ENCODE assay signal across 21 cellular contexts in the genomic region with DNA sequence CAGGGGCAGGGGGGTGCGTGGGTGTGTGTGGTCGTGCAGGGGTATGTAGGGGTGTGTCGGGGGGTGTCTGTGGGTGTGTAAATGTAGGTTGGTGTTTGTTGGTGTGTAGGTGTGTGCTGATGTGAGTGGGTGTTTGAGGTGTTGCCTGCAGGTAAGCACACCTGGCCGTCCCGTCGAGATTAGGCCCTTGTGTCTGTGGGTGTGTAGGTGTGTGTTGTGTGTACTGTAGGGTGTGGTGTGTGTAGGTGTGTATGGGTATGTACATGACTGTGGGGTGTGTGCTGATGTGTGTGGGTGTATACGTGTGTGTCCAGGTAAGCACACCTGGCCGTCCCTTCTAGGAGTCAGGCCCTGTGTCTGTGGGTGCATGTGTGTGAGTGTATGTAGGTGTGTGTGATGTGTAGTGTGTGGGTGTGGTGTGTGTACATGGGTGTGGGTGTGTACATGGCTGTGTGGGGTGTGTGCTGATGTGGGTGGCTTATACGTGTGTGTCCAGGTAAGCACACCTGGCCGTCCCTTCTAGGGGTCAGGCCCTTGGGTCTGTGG. TPM values are rescaled to one million over a fixed set of nuclear protein-coding genes. Genes with fewer than 3 reads are reported as not detected.
DNase-seq lines count a peak whose midpoint lies in the region; ATAC-seq, FAIRE-seq and TF ChIP-seq lines count a peak whose summit lies in the region.
"Had no signal": no experiment of that assay in that cellular context is flagged by ENCODE, and none has a peak within 500 bp of the region (broad histone marks: within the 10 kb centered on the region; RNA-seq: fewer than 3 reads in every experiment).

No MANE protein-coding gene starts in this region.

- no peaks in the 10 kb centered on the region for H3K4me1 Mint-ChIP-seq in activated CD4-positive, alpha-beta T cell treated with anti-CD3 and anti-CD28 coated beads for 36 hours
- no peaks in the 10 kb centered on the region for H3K4me1 Mint-ChIP-seq in activated CD4-positive, alpha-beta T cell treated with anti-CD3 and anti-CD28 coated beads, Interleukin-2, amount 10 ng/mL, durations not matched to agents 7 days and 5 days

- H3K4me3 ChIP-seq in bronchial epithelial cell (ENCODE audit: low read depth, low read length) (no peak overlapping the region), mucosa of descending colon (no peak overlapping the region), MG63 (no peak overlapping the region)
- H3K4me3 ChIP-seq: HAP-1, Peyer's patch had no signal

- TF ChIP-seq CTCF in bronchial epithelial cell (IDR thresholded peaks at IDR 0.05; ENCODE audit: insufficient read depth, low read length, severe bottlenecking) (no peak), mucosa of descending colon (IDR thresholded peaks at IDR 0.05) (no peak)

- no peaks in the 10 kb centered on the region for H3K27me3 Mint-ChIP-seq in activated CD4-positive, alpha-beta T cell treated with anti-CD3 and anti-CD28 coated beads for 36 hours
- no peaks in the 10 kb centered on the region for H3K27me3 Mint-ChIP-seq in activated CD4-positive, alpha-beta T cell treated with anti-CD3 and anti-CD28 coated beads, Interleukin-2, amount 10 ng/mL, durations not matched to agents 7 days and 5 days

- CTCF ChIA-PET in activated CD4-positive, alpha-beta T cell treated with anti-CD3 and anti-CD28 coated beads for 36 hours (lab: Charles Lee), result no interaction called here
- CTCF ChIA-PET in activated CD4-positive, alpha-beta T cell treated with anti-CD3 and anti-CD28 coated beads, Interleukin-2, amount 10 ng/mL, durations not matched to agents 7 days and 5 days (lab: Charles Lee), result interaction anchor here (1.1 kb wide), 1 partner anchor 10 kb away, joined by 3 read pairs; no protein-coding TSS in a partner anchor

- H3K9me3 Mint-ChIP-seq in activated CD4-positive, alpha-beta T cell treated with anti-CD3 and anti-CD28 coated beads for 36 hours (ENCODE audit: low read depth), result no peaks in the 10 kb centered on the region
- H3K9me3 Mint-ChIP-seq in activated CD4-positive, alpha-beta T cell treated with anti-CD3 and anti-CD28 coated beads, Interleukin-2, amount 10 ng/mL, durations not matched to agents 7 days and 5 days, result peaks cover 3% of the 10 kb centered on the region

- H3K4me3 Mint-ChIP-seq in activated CD4-positive, alpha-beta T cell treated with anti-CD3 and anti-CD28 coated beads for 36 hours, result peak overlapping the region; percentile 8
- no peak overlapping the region for H3K4me3 Mint-ChIP-seq in activated CD4-positive, alpha-beta T cell treated with anti-CD3 and anti-CD28 coated beads, Interleukin-2, amount 10 ng/mL, durations not matched to agents 7 days and 5 days

- no peak for ATAC-seq in activated CD4-positive, alpha-beta T cell treated with anti-CD3 and anti-CD28 coated beads for 36 hours
- ATAC-seq in mucosa of descending colon, result peak; percentile 27
- ATAC-seq: SK-N-SH treated with all-trans-retinoic acid at 6 μM for 48 hours had no signal

- POLR2A ChIA-PET in activated CD4-positive, alpha-beta T cell treated with anti-CD3 and anti-CD28 coated beads for 36 hours (lab: Charles Lee), result no interaction called here
- POLR2A ChIA-PET in activated CD4-positive, alpha-beta T cell treated with anti-CD3 and anti-CD28 coated beads, Interleukin-2, amount 10 ng/mL, durations not matched to agents 7 days and 5 days (lab: Charles Lee), result interaction anchor here (0.5 kb wide), 1 partner anchor 664 kb away, joined by 3 read pairs; no protein-coding TSS in a partner anchor

- DNase-seq in activated CD4-positive, alpha-beta T cell treated with anti-CD3 and anti-CD28 coated beads for 36 hours, result no peak
- no peak for DNase-seq in activated CD4-positive, alpha-beta T cell treated with anti-CD3 and anti-CD28 coated beads, Interleukin-2, amount 10 ng/mL, durations not matched to agents 7 days and 5 days
- DNase-seq in bronchial epithelial cell (ENCODE audit: low read depth) (no peak), mucosa of descending colon (no peak), islet precursor cell (no peak), amygdala (lab: John Stamatoyannopoulos, UW) (no peak), CD1c-positive myeloid dendritic cell (ENCODE audit: extremely low spot score) (no peak), MG63 (no peak)
- DNase-seq: ACHN, DMS79, KG1, NCI-H1092 treated with DMSO at 0.1 percent for 48 hours, NCI-H1436 treated with DMSO at 0.1 percent for 48 hours, NCI-H2029, NCI-H345, NCI-H524 treated with DMSO at 0.1 percent for 48 hours, Peyer's patch had no signal

- H3K27me3 ChIP-seq in bronchial epithelial cell (ENCODE audit: control insufficient read depth, insufficient read depth, low read length), result no peaks in the 10 kb centered on the region
- no peaks in the 10 kb centered on the region for H3K27me3 ChIP-seq in MG63
- H3K27me3 ChIP-seq: Peyer's patch had no signal

- peak; percentile 98 for FAIRE-seq in bronchial epithelial cell (lab: Jason Lieb, UNC)
- FAIRE-seq: HepG2 had no signal

- no peak overlapping the region for H3K27ac Mint-ChIP-seq in activated CD4-positive, alpha-beta T cell treated with anti-CD3 and anti-CD28 coated beads for 36 hours
- H3K27ac Mint-ChIP-seq in activated CD4-positive, alpha-beta T cell treated with anti-CD3 and anti-CD28 coated beads, Interleukin-2, amount 10 ng/mL, durations not matched to agents 7 days and 5 days, result no peak overlapping the region

- H3K36me3 ChIP-seq in bronchial epithelial cell (ENCODE audit: control insufficient read depth, insufficient read depth, low read length) (no peaks in the 10 kb centered on the region), mucosa of descending colon (ENCODE audit: low read depth) (no peaks in the 10 kb centered on the region), MG63 (peaks cover 42% of the 10 kb centered on the region)

- H3K4me1 ChIP-seq in mucosa of descending colon (ENCODE audit: low read depth), result no peaks in the 10 kb centered on the region
- H3K4me1 ChIP-seq: HAP-1 had no signal

- intact Hi-C loops in activated CD4-positive, alpha-beta T cell treated with anti-CD3 and anti-CD28 coated beads for 36 hours (cut with DNase I, micrococcal nuclease), result no loop called here
- intact Hi-C loops in mucosa of descending colon (cut with DNase I, micrococcal nuclease), result no loop called here

- H3K9me3 ChIP-seq in mucosa of descending colon, result no peaks in the 10 kb centered on the region
- H3K9me3 ChIP-seq in MG63, result no peaks in the 10 kb centered on the region
- H3K9me3 ChIP-seq: HAP-1, Peyer's patch had no signal

- no peaks in the 10 kb centered on the region for H3K36me3 Mint-ChIP-seq in activated CD4-positive, alpha-beta T cell treated with anti-CD3 and anti-CD28 coated beads for 36 hours (ENCODE audit: low read depth)
- no peaks in the 10 kb centered on the region for H3K36me3 Mint-ChIP-seq in activated CD4-positive, alpha-beta T cell treated with anti-CD3 and anti-CD28 coated beads, Interleukin-2, amount 10 ng/mL, durations not matched to agents 7 days and 5 days (ENCODE audit: low read depth)

RNA-seq across cellular contexts. Expression of a gene that starts 15.8 kb away (rescaled TPM):
- total RNA-seq in activated CD4-positive, alpha-beta T cell treated with anti-CD3 and anti-CD28 coated beads for 36 hours, result under 1 TPM; 0.21 to 0.59 TPM
- total RNA-seq in activated CD4-positive, alpha-beta T cell treated with anti-CD3 and anti-CD28 coated beads, Interleukin-2, amount 10 ng/mL, durations not matched to agents 7 days and 5 days, result under 1 TPM; 0.29 to 0.47 TPM
- total RNA-seq in bronchial epithelial cell (1.3 and 2.4 TPM in 2 replicates), mucosa of descending colon (10 to 100 TPM; 20.7 to 47.7 (median 26.5) TPM)
- 48.3 and 52.6 TPM in 2 replicates for total RNA-seq in MG63 (2014; rRNA removed; shearing (Covaris generic); ENCODE audit: low replicate concordance)
- total RNA-seq: OCI-LY7 had no signal
